In the genomic region with DNA sequence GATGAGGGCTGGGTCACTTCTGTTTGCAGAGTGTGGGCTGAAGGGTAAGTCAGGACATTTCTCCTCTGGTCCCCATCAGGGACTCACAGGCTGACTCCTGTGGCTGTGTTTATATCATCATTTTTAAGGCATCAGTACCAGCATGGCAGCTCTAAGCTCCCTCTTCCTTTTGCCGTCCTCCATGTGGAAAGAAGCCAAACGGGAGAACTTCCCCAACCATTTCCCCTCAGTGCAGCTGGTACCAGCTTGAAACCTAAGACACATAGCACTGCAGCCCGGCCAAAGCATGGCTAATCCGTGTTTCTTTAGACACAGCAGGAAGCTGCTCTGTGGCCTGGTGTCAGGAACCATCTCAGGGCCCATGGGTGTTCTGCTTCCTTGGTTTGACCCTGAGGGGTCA, we compare ENCODE assay signal across 14 cellular contexts. TPM values are rescaled to one million over a fixed set of nuclear protein-coding genes. Genes with fewer than 3 reads are reported as not detected.
A peak's percentile ranks its signal among the peaks of the same experiment; 100 is the strongest.
DNase-seq lines count a peak whose midpoint lies in the region; ATAC-seq and TF ChIP-seq lines count a peak whose summit lies in the region.
"Had no signal": no experiment of that assay in that cellular context is flagged by ENCODE, and none has a peak within 500 bp of the region (broad histone marks: within the 10 kb centered on the region; RNA-seq: fewer than 3 reads in every experiment).

No MANE protein-coding gene starts in this region.

- no peak overlapping the region for H3K4me3 ChIP-seq in psoas muscle

- peaks cover 51% of the 10 kb centered on the region for H3K4me1 ChIP-seq in psoas muscle

- DNase-seq in CD14-positive monocyte (ENCODE audit: low spot score) (no peak), glomerular visceral epithelial cell (ENCODE audit: extremely low spot score) (peak; percentile 16), psoas muscle (peak; percentile 37 to 59), OCI-M1 (lab: John Stamatoyannopoulos, UW) (no peak)
- no peak for DNase-seq in activated CD4-positive, alpha-beta T cell treated with anti-CD3 and anti-CD28 coated beads, Interleukin-2, amount 50 U/mL, for 48 hours
- DNase-seq: activated CD4-positive, alpha-beta T cell treated with anti-CD3 and anti-CD28 coated beads, Interleukin-2, amount 50 U/mL, for 4 hours; CD4-positive, alpha-beta memory T cell; effector CD4-positive, alpha-beta T cell; natural killer cell; NCI-H526 had no signal

- WGBS in psoas muscle, 3 donors: 2 to 10% (median 9%) methylated on average over 4 of the region's 4 CpGs

- intact Hi-C loops in CD14-positive monocyte (cut with micrococcal nuclease): loop anchor here (10.0 kb wide), 1 partner anchor 144 kb away; no protein-coding TSS in a partner anchor
- intact Hi-C loops in psoas muscle (cut with DNase I): no loop called here

- no peaks in the 10 kb centered on the region for H3K9me3 ChIP-seq in psoas muscle

- H3K36me3 ChIP-seq in psoas muscle (ENCODE audit: insufficient read depth in 1 of 2, low read depth in 1 of 2): no peaks in the 10 kb centered on the region

- peaks cover 0 to 2% of the 10 kb centered on the region in 2 donors for H3K36me3 Mint-ChIP-seq in CD14-positive monocyte
- H3K36me3 Mint-ChIP-seq: activated naive CD4-positive, alpha-beta T cell treated with anti-CD3 and anti-CD28 coated beads, Interleukin-2, amount 50 U/mL, for 72 hours; CD4-positive, alpha-beta memory T cell; natural killer cell had no signal

- peaks cover 0 to 2% (median 0%) of the 10 kb centered on the region in 7 donors for H3K9me3 Mint-ChIP-seq in CD14-positive monocyte
- H3K9me3 Mint-ChIP-seq: activated naive CD4-positive, alpha-beta T cell treated with anti-CD3 and anti-CD28 coated beads, Interleukin-2, amount 50 U/mL, for 72 hours; CD4-positive, alpha-beta memory T cell; natural killer cell had no signal

- peaks cover 2 to 3% (median 2%) of the 10 kb centered on the region in 3 donors for H3K27me3 Mint-ChIP-seq in CD14-positive monocyte (ENCODE audit: low read depth in 3 of 3)
- H3K27me3 Mint-ChIP-seq: CD4-positive, alpha-beta memory T cell had no signal

- H3K27me3 ChIP-seq in psoas muscle (ENCODE audit: insufficient read depth in 3 of 3, low read length in 2 of 3): no peaks in the 10 kb centered on the region

- TF ChIP-seq CTCF in CD14-positive monocyte (IDR thresholded peaks at IDR 0.05): no peak
- no peak for TF ChIP-seq CTCF in VCaP (conservative IDR thresholded peaks at IDR 0.05)
- no peak for TF ChIP-seq CTCF in psoas muscle (IDR thresholded peaks at IDR 0.05)

- peaks cover 43% of the 10 kb centered on the region for H3K4me1 Mint-ChIP-seq in CD14-positive monocyte
- H3K4me1 Mint-ChIP-seq: CD4-positive, alpha-beta memory T cell; natural killer cell had no signal

- ATAC-seq in psoas muscle: peak; percentile 42 to 66 (median 50)
- ATAC-seq in activated CD4-positive, CD25-positive, alpha-beta regulatory T cell treated with anti-CD3 and anti-CD28 coated beads, Interleukin-2, amount 50 U/mL, for 24 hours: no peak
- no peak for ATAC-seq in HG03565 (IDR thresholded peaks at IDR 0.05; ENCODE audit: unreplicated experiment)
- ATAC-seq: activated naive CD4-positive, alpha-beta T cell treated with anti-CD3 and anti-CD28 coated beads, Interleukin-2, amount 50 U/mL, for 72 hours; natural killer cell had no signal

- peak overlapping the region in 1 of 2 donors; percentile 16 for H3K4me3 Mint-ChIP-seq in CD14-positive monocyte
- H3K4me3 Mint-ChIP-seq: CD4-positive, alpha-beta memory T cell; natural killer cell had no signal

- H3K27ac ChIP-seq in VCaP (peak overlapping the region; percentile 99), psoas muscle (peak overlapping the region; percentile 66)

- H3K27ac Mint-ChIP-seq in CD14-positive monocyte: peak overlapping the region in 6 of 7 donors; percentile 26 to 86 (median 72)
- H3K27ac Mint-ChIP-seq: CD4-positive, alpha-beta memory T cell; natural killer cell had no signal

RNA-seq across cellular contexts. Expression of a gene that starts 31.9 kb away (rescaled TPM):
- 1 to 10 TPM; 4.5 to 6.9 TPM for polyA plus RNA-seq in CD14-positive monocyte
- total RNA-seq in psoas muscle: 1,000 to 10,000 TPM; 1,152 to 2,814 (median 1,810) TPM
- 1,000 to 10,000 TPM in 2 of 3 donors, 100 to 1,000 TPM in 1; 691 to 1,378 (median 1,014) TPM for polyA plus RNA-seq in psoas muscle

Comparison
In these comparisons a context has a peak if more than half of its experiments do, and no peak if none do; other contexts are left out.
1. DNase-seq: peak in glomerular visceral epithelial cell (single experiment) and psoas muscle (2 of 2); none in CD14-positive monocyte (single experiment), activated CD4-positive, alpha-beta T cell treated with anti-CD3 and anti-CD28 coated beads, Interleukin-2, amount 50 U/mL, for 48 hours (0 of 2) and OCI-M1 (single experiment).
2. ATAC-seq: peak in psoas muscle (4 of 4); none in activated CD4-positive, CD25-positive, alpha-beta regulatory T cell treated with anti-CD3 and anti-CD28 coated beads, Interleukin-2, amount 50 U/mL, for 24 hours (0 of 2) and HG03565 (single experiment).
3. RNA of a gene that starts 31.9 kb away (polyA plus RNA-seq): 691 to 1,378 TPM in psoas muscle; 4.5 to 6.9 TPM in CD14-positive monocyte; every median in the first group is over 10 times any median in the second.
4. intact Hi-C loops: an anchor here in CD14-positive monocyte (10.0 kb wide); none called in psoas muscle.